22 cellular contexts compared by ENCODE assay signal in the genomic region with DNA sequence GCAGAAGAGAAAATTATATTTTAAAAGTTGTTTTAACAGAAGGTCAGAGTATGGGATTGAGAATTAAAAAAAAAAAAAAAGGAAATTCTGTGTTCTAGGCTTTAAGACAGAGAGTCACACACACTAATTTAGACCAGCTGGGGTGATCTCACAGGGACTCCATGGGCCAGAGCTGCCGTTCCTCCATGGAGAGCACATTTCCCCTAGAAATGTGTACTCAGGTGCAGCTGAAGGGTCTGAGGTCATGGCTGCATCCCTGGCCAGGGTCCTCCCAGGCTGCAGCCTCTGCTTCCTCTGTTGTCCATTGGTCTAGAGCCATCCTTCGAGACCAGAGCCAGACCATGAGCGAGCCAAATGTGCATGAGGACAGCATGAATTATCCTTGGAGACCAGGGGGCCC.
DNase-seq lines count a peak whose midpoint lies in the region; ATAC-seq and TF ChIP-seq lines count a peak whose summit lies in the region.
"Had no signal": no experiment of that assay in that cellular context is flagged by ENCODE, and none has a peak within 500 bp of the region (broad histone marks: within the 10 kb centered on the region; RNA-seq: fewer than 3 reads in every experiment).

No MANE protein-coding gene starts in this region.

- H3K9me3 Mint-ChIP-seq in brain = no peaks in the 10 kb centered on the region
- H3K9me3 Mint-ChIP-seq in nephron progenitor cell = no peaks in the 10 kb centered on the region
- H3K9me3 Mint-ChIP-seq in activated CD4-positive, alpha-beta T cell treated with anti-CD3 and anti-CD28 coated beads, Interleukin-2, amount 10 ng/mL, durations not matched to agents 7 days and 5 days = no peaks in the 10 kb centered on the region
- H3K9me3 Mint-ChIP-seq: activated naive CD8-positive, alpha-beta T cell treated with anti-CD3 and anti-CD28 coated beads for 36 hours; CD4-positive, alpha-beta T cell; stimulated activated naive B cell treated with anti-CD40 and anti-IgM and Interleukin-4, amounts not matched to agents 10 μg/mL and 1 μg/mL and 100 μg/mL, for 72 hours had no signal

- in situ Hi-C loops in GM23248 (cut with MboI) = no loop called here

- CTCF ChIA-PET in activated CD4-positive, alpha-beta T cell treated with anti-CD3 and anti-CD28 coated beads, Interleukin-2, amount 10 ng/mL, durations not matched to agents 7 days and 5 days (lab: Charles Lee) = interaction anchor here (0.7 kb wide), 1 partner anchor 349 kb away, joined by 3 read pairs; no protein-coding TSS in a partner anchor

- peak; percentile 60 for DNase-seq in AG20443 (ENCODE audit: low spot score)
- DNase-seq in GM23248 = peak; percentile 48
- DNase-seq in nephron progenitor cell = no peak
- DNase-seq in activated CD4-positive, alpha-beta T cell treated with anti-CD3 and anti-CD28 coated beads, Interleukin-2, amount 10 ng/mL, durations not matched to agents 7 days and 5 days = no peak
- DNase-seq: activated CD8-positive, alpha-beta memory T cell treated with anti-CD3 and anti-CD28 coated beads, Interleukin-2, amount 10 ng/mL, durations not matched to agents 7 days and 5 days; activated naive CD8-positive, alpha-beta T cell treated with anti-CD3 and anti-CD28 coated beads for 36 hours; CD4-positive, alpha-beta T cell; kidney; MG63; NCI-H1694 treated with DMSO at 0.1 percent for 48 hours; NCI-H446 treated with DMSO at 0.1 percent for 48 hours; RPMI8226; stimulated activated CD4-positive, alpha-beta T cell treated with anti-CD3 and anti-CD28 coated beads, Interleukin-1b, Interleukin-23, amount 100 ng/mL, for 48 hours; stimulated activated naive B cell treated with anti-CD40 and anti-IgM and Interleukin-4, amounts not matched to agents 10 μg/mL and 1 μg/mL and 100 μg/mL, for 72 hours; SW 1271; tibial artery had no signal

- no peak overlapping the region for H3K9ac ChIP-seq in GM23248

- H3K27ac ChIP-seq in GM23248 = no peak overlapping the region
- H3K27ac ChIP-seq: coronary artery had no signal

- H3K4me3 ChIP-seq in GM23248 = no peak overlapping the region
- H3K4me3 ChIP-seq: breast epithelium, coronary artery, MG63, tibial artery had no signal

- H3K27me3 Mint-ChIP-seq in brain (no peaks in the 10 kb centered on the region), nephron progenitor cell (ENCODE audit: low read depth, poor library complexity) (peaks cover 4% of the 10 kb centered on the region)
- H3K27me3 Mint-ChIP-seq in activated CD4-positive, alpha-beta T cell treated with anti-CD3 and anti-CD28 coated beads, Interleukin-2, amount 10 ng/mL, durations not matched to agents 7 days and 5 days = peaks cover 9% of the 10 kb centered on the region

- no peaks in the 10 kb centered on the region for H3K9me3 ChIP-seq in GM23248 (ENCODE audit: low read depth)
- H3K9me3 ChIP-seq: breast epithelium, MG63, tibial artery had no signal

- no peak overlapping the region for H3K4me2 ChIP-seq in GM23248 (ENCODE audit: unreplicated experiment)

- peaks cover 10% of the 10 kb centered on the region for H3K4me1 ChIP-seq in GM23248 (ENCODE audit: insufficient read depth)
- H3K4me1 ChIP-seq: breast epithelium had no signal

- WGBS in GM23248 (ENCODE audit: low coverage in 1 of 2, low lambda C conversion rate in 2 of 2, missing lambda C conversion rate in 2 of 2), 2 experiments = 39 to 55% methylated on average over 3 of the region's 3 CpGs

- no peak for ATAC-seq in esophagus mucosa
- no peak for ATAC-seq in GM21529 (IDR thresholded peaks at IDR 0.05; ENCODE audit: unreplicated experiment)
- no peak for ATAC-seq in GM21528 (IDR thresholded peaks at IDR 0.05; ENCODE audit: low FRiP score, unreplicated experiment)
- ATAC-seq: activated CD8-positive, alpha-beta memory T cell treated with anti-CD3 and anti-CD28 coated beads, Interleukin-2, amount 10 ng/mL, durations not matched to agents 7 days and 5 days; stimulated activated naive B cell treated with anti-CD40 and anti-IgM and Interleukin-4, amounts not matched to agents 10 μg/mL and 1 μg/mL and 100 μg/mL, for 72 hours had no signal

- 0 out of 2 replicates have a peak, but pooled peaks cover 6% of the 10 kb centered on the region for H3K27me3 ChIP-seq in GM23248 (replicated peaks; ENCODE audit: insufficient read depth)
- H3K27me3 ChIP-seq: breast epithelium, MG63, tibial artery had no signal

- H3K9me2 ChIP-seq in GM23248 (ENCODE audit: insufficient read depth) = no peaks in the 10 kb centered on the region

- no peak for TF ChIP-seq CTCF in brain (conservative IDR thresholded peaks at IDR 0.05)
- no peak for TF ChIP-seq CTCF in nephron progenitor cell (IDR thresholded peaks at IDR 0.05)

- no peaks in the 10 kb centered on the region for H3K79me2 ChIP-seq in GM23248 (ENCODE audit: insufficient read depth)

- H3K4me3 Mint-ChIP-seq in brain (no peak overlapping the region), nephron progenitor cell (peak overlapping the region; percentile 26)
- no peak overlapping the region for H3K4me3 Mint-ChIP-seq in activated CD4-positive, alpha-beta T cell treated with anti-CD3 and anti-CD28 coated beads, Interleukin-2, amount 10 ng/mL, durations not matched to agents 7 days and 5 days
- H3K4me3 Mint-ChIP-seq: activated CD8-positive, alpha-beta memory T cell treated with anti-CD3 and anti-CD28 coated beads, Interleukin-2, amount 10 ng/mL, durations not matched to agents 7 days and 5 days; activated naive CD8-positive, alpha-beta T cell treated with anti-CD3 and anti-CD28 coated beads for 36 hours; CD4-positive, alpha-beta T cell; stimulated activated naive B cell treated with anti-CD40 and anti-IgM and Interleukin-4, amounts not matched to agents 10 μg/mL and 1 μg/mL and 100 μg/mL, for 72 hours had no signal

- H3K4me1 Mint-ChIP-seq in brain (peaks cover 67% of the 10 kb centered on the region), nephron progenitor cell (peaks cover 74% of the 10 kb centered on the region)
- no peaks in the 10 kb centered on the region for H3K4me1 Mint-ChIP-seq in activated CD4-positive, alpha-beta T cell treated with anti-CD3 and anti-CD28 coated beads, Interleukin-2, amount 10 ng/mL, durations not matched to agents 7 days and 5 days
- H3K4me1 Mint-ChIP-seq: activated CD8-positive, alpha-beta memory T cell treated with anti-CD3 and anti-CD28 coated beads, Interleukin-2, amount 10 ng/mL, durations not matched to agents 7 days and 5 days; activated naive CD8-positive, alpha-beta T cell treated with anti-CD3 and anti-CD28 coated beads for 36 hours; stimulated activated naive B cell treated with anti-CD40 and anti-IgM and Interleukin-4, amounts not matched to agents 10 μg/mL and 1 μg/mL and 100 μg/mL, for 72 hours had no signal

- no peak overlapping the region for H2AFZ ChIP-seq in GM23248

- no peaks in the 10 kb centered on the region for H3K36me3 ChIP-seq in GM23248 (ENCODE audit: low read depth)
- H3K36me3 ChIP-seq: breast epithelium, MG63, tibial artery had no signal

- H3K36me3 Mint-ChIP-seq in brain (no peaks in the 10 kb centered on the region), nephron progenitor cell (ENCODE audit: low read depth) (no peaks in the 10 kb centered on the region)
- H3K36me3 Mint-ChIP-seq in activated CD4-positive, alpha-beta T cell treated with anti-CD3 and anti-CD28 coated beads, Interleukin-2, amount 10 ng/mL, durations not matched to agents 7 days and 5 days (ENCODE audit: low read depth) = no peaks in the 10 kb centered on the region
- H3K36me3 Mint-ChIP-seq: activated CD8-positive, alpha-beta memory T cell treated with anti-CD3 and anti-CD28 coated beads, Interleukin-2, amount 10 ng/mL, durations not matched to agents 7 days and 5 days; activated naive CD8-positive, alpha-beta T cell treated with anti-CD3 and anti-CD28 coated beads for 36 hours; stimulated activated naive B cell treated with anti-CD40 and anti-IgM and Interleukin-4, amounts not matched to agents 10 μg/mL and 1 μg/mL and 100 μg/mL, for 72 hours had no signal

- peaks cover 9% of the 10 kb centered on the region; the same call in 1 of the 2 replicates for H3F3A ChIP-seq in GM23248 (ENCODE audit: insufficient read depth)

- H4K20me1 ChIP-seq in GM23248 (ENCODE audit: insufficient read depth) = no peaks in the 10 kb centered on the region

- POLR2A ChIA-PET in activated CD4-positive, alpha-beta T cell treated with anti-CD3 and anti-CD28 coated beads, Interleukin-2, amount 10 ng/mL, durations not matched to agents 7 days and 5 days (lab: Charles Lee) = no interaction called here

- H3K27ac Mint-ChIP-seq in brain (peak overlapping the region in 4 of 5 experiments; percentile 50 to 78 (median 72)), nephron progenitor cell (peak overlapping the region; percentile 19)
- no peak overlapping the region for H3K27ac Mint-ChIP-seq in activated CD4-positive, alpha-beta T cell treated with anti-CD3 and anti-CD28 coated beads, Interleukin-2, amount 10 ng/mL, durations not matched to agents 7 days and 5 days
- H3K27ac Mint-ChIP-seq: activated CD8-positive, alpha-beta memory T cell treated with anti-CD3 and anti-CD28 coated beads, Interleukin-2, amount 10 ng/mL, durations not matched to agents 7 days and 5 days; activated naive CD8-positive, alpha-beta T cell treated with anti-CD3 and anti-CD28 coated beads for 36 hours; CD4-positive, alpha-beta T cell; stimulated activated naive B cell treated with anti-CD40 and anti-IgM and Interleukin-4, amounts not matched to agents 10 μg/mL and 1 μg/mL and 100 μg/mL, for 72 hours had no signal

Comparison
In these comparisons a context has a peak if more than half of its experiments do, and no peak if none do; other contexts are left out.
1. DNase-seq: peak in AG20443 (single experiment) and GM23248 (single experiment); none in nephron progenitor cell (single experiment) and activated CD4-positive, alpha-beta T cell treated with anti-CD3 and anti-CD28 coated beads, Interleukin-2, amount 10 ng/mL, durations not matched to agents 7 days and 5 days (single experiment).